Comparison of ENCODE assay signal across 26 cellular contexts in genomic region chr3:146834917-146835316, GRCh38.
DNase-seq lines count a peak whose midpoint lies in the region; ATAC-seq and TF ChIP-seq lines count a peak whose summit lies in the region.
"Had no signal": no experiment of that assay in that cellular context is flagged by ENCODE, and none has a peak within 500 bp of the region (broad histone marks: within the 10 kb centered on the region; RNA-seq: fewer than 3 reads in every experiment).

No MANE protein-coding gene starts in this region.

- no peak overlapping the region for H3K27ac ChIP-seq in upper lobe of left lung
- H3K27ac ChIP-seq: ascending aorta, esophagus muscularis mucosa, ovary, RWPE1 had no signal

- no peaks in the 10 kb centered on the region for H3K4me1 ChIP-seq in upper lobe of left lung
- H3K4me1 ChIP-seq: ascending aorta, esophagus muscularis mucosa had no signal

- TF ChIP-seq EP300 in upper lobe of left lung (IDR thresholded peaks at IDR 0.05) = no peak

- DNase-seq in AG10803 (ENCODE audit: low read depth) (peak; percentile 61), NCI-H1048 (lab: John Stamatoyannopoulos, UW) (peak; percentile 18), astrocyte of the hippocampus (ENCODE audit: low read depth, low spot score) (peak; percentile 66), fibroblast of the aortic adventitia (ENCODE audit: low read depth) (peak; percentile 44), upper lobe of left lung (no peak), mesothelial cell of epicardium (ENCODE audit: low spot score in 2 of 2, unreplicated experiment in 2 of 2) (no peak), NOMO-1 (lab: John Stamatoyannopoulos, UW; ENCODE audit: unreplicated experiment in 2 of 2) (no peak)
- DNase-seq in stimulated activated CD4-positive, alpha-beta T cell treated with anti-CD3 and anti-CD28 coated beads, Interleukin-12 subunit alpha, Interleukin-12 subunit beta, amount 100 ng/mL, for 4 hours = no peak
- DNase-seq: activated CD4-positive, alpha-beta T cell treated with anti-CD3 and anti-CD28 coated beads, Interleukin-2, amount 10 ng/mL, durations not matched to agents 24 days and 14 days; activated effector memory CD4-positive, alpha-beta T cell treated with anti-CD3 and anti-CD28 coated beads, Interleukin-2, amount 50 U/mL, for 16 hours; activated naive CD8-positive, alpha-beta T cell treated with anti-CD3 and anti-CD28 coated beads for 36 hours; activated T-cell treated with anti-CD3 and anti-CD28 coated beads, Interleukin-2, amount 50 U/mL, for 1 hour; central memory CD4-positive, alpha-beta T cell; dermis blood vessel endothelial cell; NCI-H1092 treated with DMSO at 0.1 percent for 48 hours; NCI-H187 treated with DMSO at 0.1 percent for 48 hours; NCI-H226; NCI-H82; ovary; stimulated activated naive CD4-positive, alpha-beta T cell; T-helper 1 cell had no signal

- no peaks in the 10 kb centered on the region for H3K36me3 ChIP-seq in upper lobe of left lung
- H3K36me3 ChIP-seq: ascending aorta, esophagus muscularis mucosa, ovary had no signal

- no peaks in the 10 kb centered on the region for H3K9me3 ChIP-seq in upper lobe of left lung
- H3K9me3 ChIP-seq: ascending aorta, esophagus muscularis mucosa, ovary had no signal

- no peaks in the 10 kb centered on the region for H3K27me3 ChIP-seq in upper lobe of left lung
- H3K27me3 ChIP-seq: ascending aorta, esophagus muscularis mucosa, ovary had no signal

- H3K4me1 Mint-ChIP-seq in mesothelial cell of epicardium = no peaks in the 10 kb centered on the region
- H3K4me1 Mint-ChIP-seq: activated CD4-positive, alpha-beta T cell treated with anti-CD3 and anti-CD28 coated beads, Interleukin-2, amount 10 ng/mL, durations not matched to agents 24 days and 14 days; activated naive CD8-positive, alpha-beta T cell treated with anti-CD3 and anti-CD28 coated beads for 36 hours; memory B cell; WTC11 had no signal

- H3K4me3 Mint-ChIP-seq in mesothelial cell of epicardium = no peak overlapping the region
- H3K4me3 Mint-ChIP-seq: activated CD4-positive, alpha-beta T cell treated with anti-CD3 and anti-CD28 coated beads, Interleukin-2, amount 10 ng/mL, durations not matched to agents 24 days and 14 days; activated naive CD8-positive, alpha-beta T cell treated with anti-CD3 and anti-CD28 coated beads for 36 hours; memory B cell; WTC11 had no signal

- TF ChIP-seq CTCF in AG10803 (conservative IDR thresholded peaks at IDR 0.05; ENCODE audit: low read length) (no peak), fibroblast of the aortic adventitia (IDR thresholded peaks at IDR 0.05; ENCODE audit: insufficient read depth, low read length) (no peak), upper lobe of left lung (IDR thresholded peaks at IDR 0.05) (no peak), mesothelial cell of epicardium (IDR thresholded peaks at IDR 0.05; ENCODE audit: unreplicated experiment) (no peak)

- no peaks in the 10 kb centered on the region for H3K36me3 Mint-ChIP-seq in mesothelial cell of epicardium
- H3K36me3 Mint-ChIP-seq: activated naive CD8-positive, alpha-beta T cell treated with anti-CD3 and anti-CD28 coated beads for 36 hours; memory B cell; WTC11 had no signal

- TF ChIP-seq POLR2A in upper lobe of left lung (IDR thresholded peaks at IDR 0.05) = no peak

- no peaks in the 10 kb centered on the region for H3K9me3 Mint-ChIP-seq in mesothelial cell of epicardium
- H3K9me3 Mint-ChIP-seq: activated CD4-positive, alpha-beta T cell treated with anti-CD3 and anti-CD28 coated beads, Interleukin-2, amount 10 ng/mL, durations not matched to agents 24 days and 14 days; memory B cell; WTC11 had no signal

- H3K27ac Mint-ChIP-seq in mesothelial cell of epicardium = no peak overlapping the region
- H3K27ac Mint-ChIP-seq: activated CD4-positive, alpha-beta T cell treated with anti-CD3 and anti-CD28 coated beads, Interleukin-2, amount 10 ng/mL, durations not matched to agents 24 days and 14 days; activated naive CD8-positive, alpha-beta T cell treated with anti-CD3 and anti-CD28 coated beads for 36 hours; memory B cell; WTC11 had no signal

- H3K4me3 ChIP-seq in AG10803 (ENCODE audit: low read length) (no peak overlapping the region), fibroblast of the aortic adventitia (ENCODE audit: low read depth, low read length) (no peak overlapping the region), upper lobe of left lung (no peak overlapping the region)
- H3K4me3 ChIP-seq: ascending aorta, esophagus muscularis mucosa, ovary had no signal

- no peak for ATAC-seq in upper lobe of left lung (ENCODE audit: low FRiP score in 2 of 2)
- ATAC-seq: WTC11 had no signal

- H3K27me3 Mint-ChIP-seq in mesothelial cell of epicardium (ENCODE audit: low read depth) = no peaks in the 10 kb centered on the region
- H3K27me3 Mint-ChIP-seq: activated CD4-positive, alpha-beta T cell treated with anti-CD3 and anti-CD28 coated beads, Interleukin-2, amount 10 ng/mL, durations not matched to agents 24 days and 14 days; activated naive CD8-positive, alpha-beta T cell treated with anti-CD3 and anti-CD28 coated beads for 36 hours; memory B cell had no signal

Comparison
In these comparisons a context has a peak if more than half of its experiments do, and no peak if none do; other contexts are left out.
1. DNase-seq: peak in AG10803 (single experiment), NCI-H1048 (single experiment), astrocyte of the hippocampus (single experiment) and fibroblast of the aortic adventitia (single experiment); none in upper lobe of left lung (0 of 2), mesothelial cell of epicardium (0 of 2), NOMO-1 (0 of 2) and stimulated activated CD4-positive, alpha-beta T cell treated with anti-CD3 and anti-CD28 coated beads, Interleukin-12 subunit alpha, Interleukin-12 subunit beta, amount 100 ng/mL, for 4 hours (single experiment).